In the genomic region with DNA sequence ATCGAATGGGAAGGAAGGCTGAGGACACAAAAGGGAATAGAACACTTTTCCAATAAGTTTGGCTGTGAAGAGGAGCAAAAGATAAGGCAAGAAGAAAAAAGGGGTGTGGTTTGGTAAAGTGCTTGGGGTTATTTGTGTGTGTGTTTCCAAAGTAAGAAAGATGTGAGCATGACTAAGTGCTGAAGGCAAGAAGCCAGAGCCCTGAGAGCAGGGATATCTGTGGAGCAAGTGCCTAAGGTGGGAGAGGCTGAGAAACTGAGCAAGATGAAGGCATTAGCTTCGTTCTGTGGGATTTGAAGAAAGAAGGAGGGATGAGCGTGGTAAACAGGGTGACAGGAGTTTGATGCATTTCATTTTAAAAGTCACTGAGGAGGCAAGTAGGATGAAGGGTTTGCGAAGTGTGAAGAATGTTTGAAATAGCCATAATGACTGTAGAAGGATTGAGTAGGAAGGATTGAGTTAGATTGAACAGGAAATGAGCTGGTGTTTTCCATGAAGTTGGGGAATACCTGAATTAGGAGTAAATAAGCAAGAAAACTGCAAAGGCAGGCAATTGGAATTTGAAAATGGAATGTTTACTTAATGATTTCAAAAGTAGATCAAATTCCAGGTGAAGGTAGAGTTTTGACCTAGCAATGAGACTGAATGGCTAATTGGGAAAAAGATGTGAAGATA, we compare ENCODE assay signal across 28 cellular contexts.
"Had no signal": no experiment of that assay in that cellular context is flagged by ENCODE, and none has a peak within 500 bp of the region (broad histone marks: within the 10 kb centered on the region; RNA-seq: fewer than 3 reads in every experiment).

No MANE protein-coding gene starts in this region.

- H3K4me1 ChIP-seq: esophagus squamous epithelium, sigmoid colon, uterus had no signal

- H3K4me1 Mint-ChIP-seq: nephron had no signal

- H3K4me3 ChIP-seq: esophagus squamous epithelium, left ventricle myocardium inferior, ovary, sigmoid colon, thoracic aorta, uterus had no signal

- H3K9me3 Mint-ChIP-seq: type B pancreatic cell had no signal

- H3K27ac Mint-ChIP-seq: activated CD4-positive, alpha-beta memory T cell treated with anti-CD3 and anti-CD28 coated beads for 36 hours; activated T-cell treated with anti-CD3 and anti-CD28 coated beads, Interleukin-2, amount 50 U/mL, for 24 hours; activated T-helper 17 cell treated with anti-CD3 and anti-CD28 coated beads, Interleukin-2, amount 50 U/mL, for 72 hours; nephron; progenitor cell of endocrine pancreas; stimulated activated effector memory CD8-positive, alpha-beta T cell treated with anti-CD3 and anti-CD28 coated beads, Interleukin-12 subunit alpha, Interleukin-12 subunit beta, amount 100 ng/mL, for 72 hours; stimulated activated naive CD8-positive, alpha-beta T cell treated with anti-CD3 and anti-CD28 coated beads, Interleukin-15, Interleukin-2, amounts not matched to agents 100 ng/mL and 50 ng/mL, for 24 hours; type B pancreatic cell had no signal

- DNase-seq: activated CD4-positive, alpha-beta memory T cell treated with anti-CD3 and anti-CD28 coated beads for 36 hours; activated CD4-positive, alpha-beta T cell treated with anti-CD3 and anti-CD28 coated beads for 48 hours; activated CD8-positive, alpha-beta memory T cell treated with anti-CD3 and anti-CD28 coated beads, Interleukin-2, amount 50 U/mL, for 48 hours; activated gamma-delta T cell treated with Interleukin-2 at 50 U/mL for 16 hours; activated naive CD4-positive, alpha-beta T cell treated with anti-CD3 and anti-CD28 coated beads, Interleukin-2, amount 50 U/mL, for 16 hours; activated T-cell treated with anti-CD3 and anti-CD28 coated beads, Interleukin-2, amount 50 U/mL, for 24 hours; amniotic stem cell; brain microvascular endothelial cell; dermis blood vessel endothelial cell; effector CD4-positive, alpha-beta T cell; esophagus squamous epithelium; left ventricle myocardium inferior; ovary; retina; sigmoid colon; small intestine; stimulated activated CD4-positive, alpha-beta T cell treated with anti-CD3 and anti-CD28 coated beads, Interleukin-4, amount 100 ng/mL, for 24 hours; T-helper 9 cell; uterus had no signal

- H3K4me3 Mint-ChIP-seq: activated CD4-positive, alpha-beta memory T cell treated with anti-CD3 and anti-CD28 coated beads for 36 hours; activated T-cell treated with anti-CD3 and anti-CD28 coated beads, Interleukin-2, amount 50 U/mL, for 24 hours; activated T-helper 17 cell treated with anti-CD3 and anti-CD28 coated beads, Interleukin-2, amount 50 U/mL, for 72 hours; nephron; stimulated activated effector memory CD8-positive, alpha-beta T cell treated with anti-CD3 and anti-CD28 coated beads, Interleukin-12 subunit alpha, Interleukin-12 subunit beta, amount 100 ng/mL, for 72 hours; stimulated activated naive CD8-positive, alpha-beta T cell treated with anti-CD3 and anti-CD28 coated beads, Interleukin-15, Interleukin-2, amounts not matched to agents 100 ng/mL and 50 ng/mL, for 24 hours; type B pancreatic cell had no signal

- ATAC-seq: activated T-helper 17 cell treated with anti-CD3 and anti-CD28 coated beads, Interleukin-2, amount 50 U/mL, for 72 hours; stimulated activated effector memory CD8-positive, alpha-beta T cell treated with anti-CD3 and anti-CD28 coated beads, Interleukin-12 subunit alpha, Interleukin-12 subunit beta, amount 100 ng/mL, for 72 hours had no signal

- H3K27ac ChIP-seq: brain microvascular endothelial cell, epithelial cell of prostate, esophagus squamous epithelium, left ventricle myocardium inferior, ovary, sigmoid colon, thoracic aorta, uterus, VCaP had no signal

- H3K36me3 ChIP-seq: brain microvascular endothelial cell, esophagus squamous epithelium, left ventricle myocardium inferior, ovary, sigmoid colon, thoracic aorta, uterus had no signal

- H3K36me3 Mint-ChIP-seq: activated CD4-positive, alpha-beta memory T cell treated with anti-CD3 and anti-CD28 coated beads for 36 hours; stimulated activated effector memory CD8-positive, alpha-beta T cell treated with anti-CD3 and anti-CD28 coated beads, Interleukin-12 subunit alpha, Interleukin-12 subunit beta, amount 100 ng/mL, for 72 hours; type B pancreatic cell had no signal

- H3K27me3 ChIP-seq: brain microvascular endothelial cell, esophagus squamous epithelium, ovary, sigmoid colon, uterus had no signal

- H3K27me3 Mint-ChIP-seq: activated CD4-positive, alpha-beta memory T cell treated with anti-CD3 and anti-CD28 coated beads for 36 hours; activated T-cell treated with anti-CD3 and anti-CD28 coated beads, Interleukin-2, amount 50 U/mL, for 24 hours; progenitor cell of endocrine pancreas; stimulated activated naive CD8-positive, alpha-beta T cell treated with anti-CD3 and anti-CD28 coated beads, Interleukin-15, Interleukin-2, amounts not matched to agents 100 ng/mL and 50 ng/mL, for 24 hours had no signal

- H3K9me3 ChIP-seq: esophagus squamous epithelium, left ventricle myocardium inferior, ovary, sigmoid colon, thoracic aorta, uterus had no signal
